Comparison of ENCODE assay signal across 25 cellular contexts in genomic region chr1:241950390-241950789, GRCh38. TPM values are rescaled to one million over a fixed set of nuclear protein-coding genes. Genes with fewer than 3 reads are reported as not detected.
DNase-seq lines count a peak whose midpoint lies in the region; ATAC-seq and TF ChIP-seq lines count a peak whose summit lies in the region.
"Had no signal": no experiment of that assay in that cellular context is flagged by ENCODE, and none has a peak within 500 bp of the region (broad histone marks: within the 10 kb centered on the region; RNA-seq: fewer than 3 reads in every experiment).

No MANE protein-coding gene starts in this region.

- H2AK5ac ChIP-seq in mesenchymal stem cell (ENCODE audit: low read length, severe bottlenecking) (no peak overlapping the region), H9 (ENCODE audit: insufficient read length, low read length) (no peak overlapping the region), neuronal stem cell (ENCODE audit: low read depth, low read length) (no peak overlapping the region)

- intact Hi-C loops in mammary epithelial cell (cut with micrococcal nuclease): no loop called here

- H3K18ac ChIP-seq in mesenchymal stem cell (ENCODE audit: low read depth in 1 of 2, low read length in 2 of 2) (no peak overlapping the region), H9 (ENCODE audit: insufficient read length, low read depth, low read length) (no peak overlapping the region), neuronal stem cell (ENCODE audit: low read length) (no peak overlapping the region)

- H2BK12ac ChIP-seq in mesenchymal stem cell (ENCODE audit: low read length in 2 of 2) (no peak overlapping the region), H9 (ENCODE audit: insufficient read length, low read depth, low read length) (no peak overlapping the region), neuronal stem cell (ENCODE audit: low read length) (no peak overlapping the region)

- WGBS in mammary epithelial cell (ENCODE audit: low coverage, missing lambda C conversion rate): 18% methylated on average over 5 of the region's 5 CpGs
- WGBS in mesenchymal stem cell: 87% methylated on average over 4 of the region's 5 CpGs
- no CpG with 5 or more reads among the region's 5 CpGs for WGBS in H9 (ENCODE audit: extremely low coverage, insufficient read length, low lambda C conversion rate)
- no CpG with 5 or more reads among the region's 5 CpGs for WGBS in neuronal stem cell (ENCODE audit: extremely low coverage in 2 of 2, insufficient read length in 2 of 2, insufficient replicate concordance in 1 of 2), 2 donors

- no peak overlapping the region for H3K9ac ChIP-seq in mammary epithelial cell (ENCODE audit: insufficient read depth, low read length)
- H3K9ac ChIP-seq in mesenchymal stem cell (ENCODE audit: low read length): peak overlapping the region; percentile 45
- no peak overlapping the region for H3K9ac ChIP-seq in H9 (ENCODE audit: extremely low read depth, insufficient read length, low read length)
- H3K9ac ChIP-seq in neuronal stem cell (ENCODE audit: low read depth, low read length, poor library complexity): no peak overlapping the region
- H3K9ac ChIP-seq: BLaER1 treated with 17β-estradiol and CSF1 and Interleukin-3, amounts not matched to agents 10 nM and 100 nM had no signal

- H3K27me3 ChIP-seq in BJ (ENCODE audit: control insufficient read depth, insufficient read depth, low read length) (no peaks in the 10 kb centered on the region), MG63 (no peaks in the 10 kb centered on the region), mammary epithelial cell (ENCODE audit: insufficient read depth, low read length) (no peaks in the 10 kb centered on the region), mesenchymal stem cell (ENCODE audit: control insufficient read depth in 1 of 2, insufficient read depth in 1 of 2, low read length in 2 of 2) (no peaks in the 10 kb centered on the region), H9 (ENCODE audit: insufficient read depth, low read length) (no peaks in the 10 kb centered on the region), neuronal stem cell (ENCODE audit: control insufficient read depth in 3 of 3, insufficient read depth in 3 of 3, low read depth in 1 of 3, low read length in 3 of 3) (no peaks in the 10 kb centered on the region)
- H3K27me3 ChIP-seq: BLaER1 treated with 17β-estradiol and CSF1 and Interleukin-3, amounts not matched to agents 10 nM and 100 nM; ovary had no signal

- no peak overlapping the region for H4K5ac ChIP-seq in H9 (ENCODE audit: insufficient read length, low read depth, low read length)

- no peak overlapping the region for H3T11ph ChIP-seq in H9 (ENCODE audit: low read length)

- H3K9me3 Mint-ChIP-seq in H9: no peaks in the 10 kb centered on the region
- H3K9me3 Mint-ChIP-seq: dendritic cell treated with granulocyte-macrophage colony-stimulating factor and Interleukin-4, amounts not matched to agents 40 ng/mL and 50 ng/mL, for 4 days; naive B cell; WTC11 had no signal

- H3K27ac ChIP-seq in mammary epithelial cell (ENCODE audit: insufficient read depth, low read depth, low read length) (no peak overlapping the region), mesenchymal stem cell (ENCODE audit: low read length, poor library complexity, severe bottlenecking) (no peak overlapping the region), H9 (ENCODE audit: insufficient read length, low read depth, low read length) (no peak overlapping the region), neuronal stem cell (replicated peaks; ENCODE audit: low read length) (no peak overlapping the region)
- H3K27ac ChIP-seq: BLaER1 treated with 17β-estradiol and CSF1 and Interleukin-3, amounts not matched to agents 10 nM and 100 nM; heart right ventricle; ovary had no signal

- H3K4me3 ChIP-seq in BJ (ENCODE audit: low read depth, low read length): no peak overlapping the region
- H3K4me3 ChIP-seq in MG63: no peak overlapping the region
- no peak overlapping the region for H3K4me3 ChIP-seq in mammary epithelial cell (replicated peaks in 1 of 3; ENCODE audit: insufficient read depth in 1 of 3, low read depth in 2 of 3, low read length in 3 of 3)
- H3K4me3 ChIP-seq in mesenchymal stem cell (ENCODE audit: insufficient read depth in 1 of 2, low read depth in 1 of 2, low read length in 2 of 2): no peak overlapping the region
- no peak overlapping the region for H3K4me3 ChIP-seq in neuronal stem cell (ENCODE audit: low read length in 2 of 2)
- H3K4me3 ChIP-seq: BLaER1 treated with 17β-estradiol and CSF1 and Interleukin-3, amounts not matched to agents 10 nM and 100 nM; heart right ventricle; lung; ovary had no signal

- no peak overlapping the region for H3K4me3 Mint-ChIP-seq in H9
- H3K4me3 Mint-ChIP-seq: activated CD8-positive, alpha-beta T cell treated with anti-CD3 and anti-CD28 coated beads, Interleukin-2, amount 10 ng/mL, durations not matched to agents 7 days and 5 days; activated naive CD8-positive, alpha-beta T cell; dendritic cell treated with granulocyte-macrophage colony-stimulating factor and Interleukin-4, amounts not matched to agents 40 ng/mL and 50 ng/mL, for 4 days; naive B cell; T-helper 17 cell; WTC11 had no signal

- no peak overlapping the region for H4K8ac ChIP-seq in mesenchymal stem cell (ENCODE audit: low read length)
- no peak overlapping the region for H4K8ac ChIP-seq in H9 (replicated peaks; ENCODE audit: insufficient read length, low read depth, low read length)
- H4K8ac ChIP-seq in neuronal stem cell (ENCODE audit: low read depth, low read length): no peak overlapping the region

- in situ Hi-C loops in mammary epithelial cell (cut with MboI; ENCODE audit: low sequenced_read_pairs in 2 of 2): no loop called here

- no peak overlapping the region for H2BK15ac ChIP-seq in mesenchymal stem cell (ENCODE audit: low read depth, poor library complexity, severe bottlenecking)
- no peak overlapping the region for H2BK15ac ChIP-seq in H9 (ENCODE audit: low read depth, low read length)
- no peak overlapping the region for H2BK15ac ChIP-seq in neuronal stem cell (ENCODE audit: low read length)

- H3K9me3 ChIP-seq in MG63: no peaks in the 10 kb centered on the region
- H3K9me3 ChIP-seq in mammary epithelial cell (replicated peaks; ENCODE audit: insufficient read depth, low read length): no peaks in the 10 kb centered on the region
- H3K9me3 ChIP-seq in mesenchymal stem cell (ENCODE audit: control insufficient read depth, low read length): no peaks in the 10 kb centered on the region
- H3K9me3 ChIP-seq in H9 (ENCODE audit: control insufficient read depth, low read depth, low read length): no peaks in the 10 kb centered on the region
- H3K9me3 ChIP-seq in neuronal stem cell (replicated peaks in 1 of 2; ENCODE audit: control insufficient read depth in 2 of 2, insufficient read depth in 1 of 2, low read depth in 1 of 2, low read length in 2 of 2): no peaks in the 10 kb centered on the region
- H3K9me3 ChIP-seq: BLaER1 treated with 17β-estradiol and CSF1 and Interleukin-3, amounts not matched to agents 10 nM and 100 nM; heart right ventricle; ovary had no signal

- H3K79me1 ChIP-seq in mesenchymal stem cell (replicated peaks; ENCODE audit: low read length, poor library complexity, severe bottlenecking): no peaks in the 10 kb centered on the region
- H3K79me1 ChIP-seq in H9 (ENCODE audit: insufficient read depth, low read depth, low read length, poor library complexity, severe bottlenecking): no peaks in the 10 kb centered on the region
- H3K79me1 ChIP-seq in neuronal stem cell (ENCODE audit: low read depth, low read length): no peaks in the 10 kb centered on the region

- no peak overlapping the region for H3K27ac Mint-ChIP-seq in H9
- H3K27ac Mint-ChIP-seq: activated CD8-positive, alpha-beta T cell treated with anti-CD3 and anti-CD28 coated beads, Interleukin-2, amount 10 ng/mL, durations not matched to agents 7 days and 5 days; activated naive CD8-positive, alpha-beta T cell; dendritic cell treated with granulocyte-macrophage colony-stimulating factor and Interleukin-4, amounts not matched to agents 40 ng/mL and 50 ng/mL, for 4 days; naive B cell; T-helper 17 cell; WTC11 had no signal

- no peak for TF ChIP-seq CTCF in BJ (IDR thresholded peaks at IDR 0.05; ENCODE audit: insufficient read depth, low read depth, low read length)
- TF ChIP-seq CTCF in mammary epithelial cell (conservative IDR thresholded peaks at IDR 0.05 in 1 of 2, IDR thresholded peaks at IDR 0.05 in 1 of 2; ENCODE audit: extremely low read depth in 1 of 2, insufficient read depth in 1 of 2, low read depth in 1 of 2, low read length in 2 of 2): no peak
- TF ChIP-seq CTCF in H9 (conservative IDR thresholded peaks at IDR 0.05): no peak

- H3K23me2 ChIP-seq in H9 (ENCODE audit: insufficient read length, low read depth, low read length, poor library complexity, severe bottlenecking): no peaks in the 10 kb centered on the region

- H3K4me1 ChIP-seq in mammary epithelial cell (ENCODE audit: insufficient read depth, low read length): no peaks in the 10 kb centered on the region
- no peaks in the 10 kb centered on the region for H3K4me1 ChIP-seq in mesenchymal stem cell (ENCODE audit: control insufficient read depth, insufficient read depth, low read depth, low read length)
- no peaks in the 10 kb centered on the region for H3K4me1 ChIP-seq in H9 (ENCODE audit: insufficient read depth, low read length)
- H3K4me1 ChIP-seq in neuronal stem cell (ENCODE audit: control insufficient read depth in 2 of 2, insufficient read depth in 1 of 2, low read depth in 1 of 2, low read length in 2 of 2): no peaks in the 10 kb centered on the region
- H3K4me1 ChIP-seq: BLaER1 treated with 17β-estradiol and CSF1 and Interleukin-3, amounts not matched to agents 10 nM and 100 nM; heart right ventricle had no signal

- no peak for ATAC-seq in HG03025 (IDR thresholded peaks at IDR 0.05; ENCODE audit: low FRiP score, unreplicated experiment)
- ATAC-seq: activated CD8-positive, alpha-beta T cell treated with anti-CD3 and anti-CD28 coated beads, Interleukin-2, amount 10 ng/mL, durations not matched to agents 7 days and 5 days; heart right ventricle; T-helper 17 cell; WTC11 had no signal

- no peaks in the 10 kb centered on the region for H3K36me3 ChIP-seq in BJ (ENCODE audit: control insufficient read depth, insufficient read depth, low read length)
- no peaks in the 10 kb centered on the region for H3K36me3 ChIP-seq in MG63
- H3K36me3 ChIP-seq in mammary epithelial cell (ENCODE audit: insufficient read depth, low read length): no peaks in the 10 kb centered on the region
- H3K36me3 ChIP-seq in mesenchymal stem cell (ENCODE audit: control insufficient read depth in 1 of 2, insufficient read depth in 2 of 2, low read depth in 1 of 2, low read length in 2 of 2): no peaks in the 10 kb centered on the region
- no peaks in the 10 kb centered on the region for H3K36me3 ChIP-seq in neuronal stem cell (replicated peaks in 1 of 2; ENCODE audit: control insufficient read depth in 2 of 2, insufficient read depth in 2 of 2, low read length in 2 of 2)
- H3K36me3 ChIP-seq: BLaER1 treated with 17β-estradiol and CSF1 and Interleukin-3, amounts not matched to agents 10 nM and 100 nM; heart right ventricle; ovary had no signal

- H4K20me1 ChIP-seq in mammary epithelial cell (ENCODE audit: insufficient read depth, low read length): no peaks in the 10 kb centered on the region
- H4K20me1 ChIP-seq in H9 (ENCODE audit: control insufficient read depth, insufficient read depth, insufficient read length): no peaks in the 10 kb centered on the region
- H4K20me1 ChIP-seq: BLaER1 treated with 17β-estradiol and CSF1 and Interleukin-3, amounts not matched to agents 10 nM and 100 nM had no signal

- no peak overlapping the region for H4K91ac ChIP-seq in mesenchymal stem cell (ENCODE audit: low read length)
- no peak overlapping the region for H4K91ac ChIP-seq in H9 (ENCODE audit: insufficient read length, low read depth, low read length)
- no peak overlapping the region for H4K91ac ChIP-seq in neuronal stem cell (ENCODE audit: low read depth, low read length, poor library complexity)

- H3K23ac ChIP-seq in mesenchymal stem cell (ENCODE audit: low read length in 2 of 2): no peak overlapping the region
- H3K23ac ChIP-seq in H9 (ENCODE audit: insufficient read length, low read depth, low read length): no peak overlapping the region
- H3K23ac ChIP-seq in neuronal stem cell (ENCODE audit: low read depth, low read length, poor library complexity): no peak overlapping the region

- dilution Hi-C loops in mammary epithelial cell (cut with HindIII; ENCODE audit: low sequenced_read_pairs): no loop called here

- no TSS peak for BruUV-seq in mammary epithelial cell (replicated peaks; lab: Mats Ljungman, UMichigan)

- no peak overlapping the region for H3K4me2 ChIP-seq in mammary epithelial cell (ENCODE audit: insufficient read depth, low read depth, low read length)
- H3K4me2 ChIP-seq in mesenchymal stem cell (ENCODE audit: low read length, poor library complexity, severe bottlenecking): no peak overlapping the region
- no peak overlapping the region for H3K4me2 ChIP-seq in H9 (ENCODE audit: insufficient read depth, insufficient read length, low read length)
- H3K4me2 ChIP-seq in neuronal stem cell (ENCODE audit: insufficient read depth, low read length, poor library complexity, severe bottlenecking): no peak overlapping the region
- H3K4me2 ChIP-seq: BLaER1 treated with 17β-estradiol and CSF1 and Interleukin-3, amounts not matched to agents 10 nM and 100 nM had no signal

- H3K79me2 ChIP-seq in mammary epithelial cell (ENCODE audit: insufficient read depth, low read length): no peaks in the 10 kb centered on the region
- no peaks in the 10 kb centered on the region for H3K79me2 ChIP-seq in H9 (ENCODE audit: insufficient read depth, low read length)

- DNase-seq in BJ (ENCODE audit: low read depth): peak; percentile 62
- DNase-seq in MG63: peak; percentile 83
- peak; percentile 50 for DNase-seq in mammary epithelial cell
- DNase-seq in mesenchymal stem cell: no peak
- DNase-seq in stimulated activated naive CD4-positive, alpha-beta T cell (lab: John Stamatoyannopoulos, UW): no peak
- no peak for DNase-seq in H9
- DNase-seq in neuronal stem cell (ENCODE audit: low spot score): no peak
- DNase-seq: activated CD8-positive, alpha-beta T cell treated with anti-CD3 and anti-CD28 coated beads, Interleukin-2, amount 10 ng/mL, durations not matched to agents 7 days and 5 days; heart right ventricle; naive B cell; NCI-H2029; NCI-H510A; ovary; SHP77; stimulated activated CD4-positive, alpha-beta T cell treated with anti-CD3 and anti-CD28 coated beads, Interleukin-2, amount 100 ng/mL, for 48 hours; T-helper 17 cell had no signal

- H3K4me1 Mint-ChIP-seq in H9: peaks cover 0 to 3% of the 10 kb centered on the region in 2 experiments; a peak in 2 of 4 replicates
- H3K4me1 Mint-ChIP-seq: naive B cell, T-helper 17 cell, WTC11 had no signal

- H3K14ac ChIP-seq in mesenchymal stem cell (ENCODE audit: low read length in 2 of 2) (no peak overlapping the region), H9 (ENCODE audit: insufficient read depth, low read length) (no peak overlapping the region), neuronal stem cell (ENCODE audit: low read length) (no peak overlapping the region)

- H3K27me3 Mint-ChIP-seq in H9 (ENCODE audit: low read depth): no peaks in the 10 kb centered on the region

- H2AFZ ChIP-seq in mammary epithelial cell (ENCODE audit: low read depth, low read length) (no peak overlapping the region), mesenchymal stem cell (ENCODE audit: low read depth, low read length) (no peak overlapping the region), H9 (ENCODE audit: low read length) (no peak overlapping the region), neuronal stem cell (ENCODE audit: low read length) (no peak overlapping the region)

- H2BK120ac ChIP-seq in mesenchymal stem cell (ENCODE audit: low read depth, low read length): no peak overlapping the region
- no peak overlapping the region for H2BK120ac ChIP-seq in H9 (ENCODE audit: low read depth, low read length, poor library complexity, severe bottlenecking)
- H2BK120ac ChIP-seq in neuronal stem cell (ENCODE audit: low read depth, low read length): no peak overlapping the region

- no peak overlapping the region for H2BK20ac ChIP-seq in H9 (ENCODE audit: low read depth, low read length, poor library complexity, severe bottlenecking)

- no peak overlapping the region for H3K4ac ChIP-seq in mesenchymal stem cell (ENCODE audit: low read depth in 1 of 2, low read length in 2 of 2)
- no peak overlapping the region for H3K4ac ChIP-seq in H9 (ENCODE audit: low read depth, low read length)
- H3K4ac ChIP-seq in neuronal stem cell (ENCODE audit: low read length): no peak overlapping the region

- no peak overlapping the region for H2BK5ac ChIP-seq in mesenchymal stem cell (ENCODE audit: low read depth, low read length, poor library complexity, severe bottlenecking)
- H2BK5ac ChIP-seq in H9 (ENCODE audit: insufficient read length, low read length): no peak overlapping the region
- H2BK5ac ChIP-seq in neuronal stem cell (ENCODE audit: low read length): no peak overlapping the region

- H3K56ac ChIP-seq in H9 (ENCODE audit: insufficient read length, low read depth, low read length): no peak overlapping the region

- H3K36me3 Mint-ChIP-seq in H9 (ENCODE audit: insufficient read depth in 1 of 3, low read depth in 3 of 3): no peaks in the 10 kb centered on the region
- H3K36me3 Mint-ChIP-seq: activated naive CD8-positive, alpha-beta T cell; naive B cell; WTC11 had no signal

- POLR2A ChIA-PET in BJ (lab: Charles Lee): interaction anchor here (0.5 kb wide), 1 partner anchor 64 kb away, joined by 3 read pairs; no protein-coding TSS in a partner anchor

- CTCF ChIA-PET in BJ (lab: Yijun Ruan, JAX): interaction anchor here (1.4 kb wide), 2 partner anchors 9 to 48 kb away, joined by 3 read pairs; partner anchors contain the start of gene MAP1LC3C
- CTCF ChIA-PET in mammary epithelial cell (lab: Charles Lee; ENCODE audit: low non-redundant PET): no interaction called here

RNA-seq across cellular contexts. Expression of gene BECN2, which starts 7.2 kb away (rescaled TPM):
- not detected in 2 replicates for polyA plus RNA-seq in BJ (2011; rRNA removed)
- not detected in 2 replicates for polyA minus RNA-seq in BJ (2011; rRNA and poly(A)+ RNA removed)
- not detected in 2 replicates for total RNA-seq in MG63 (2014; rRNA removed; shearing (Covaris generic); ENCODE audit: low replicate concordance)
- not detected for total RNA-seq in mammary epithelial cell
- not detected for polyA plus RNA-seq in mammary epithelial cell
- not detected for polyA minus RNA-seq in mammary epithelial cell
- polyA plus RNA-seq in mesenchymal stem cell (2013, experiment 1 of 2): not detected
- not detected for polyA plus RNA-seq in mesenchymal stem cell (2013, experiment 2 of 2)
- total RNA-seq in H9 (2021): not detected in 2 replicates
- not detected for polyA plus RNA-seq in neuronal stem cell (2013, experiment 1 of 2)
- not detected for polyA plus RNA-seq in neuronal stem cell (2013, experiment 2 of 2)
- total RNA-seq: activated CD8-positive, alpha-beta T cell treated with anti-CD3 and anti-CD28 coated beads, Interleukin-2, amount 10 ng/mL, durations not matched to agents 7 days and 5 days; epithelial cell of proximal tubule; heart right ventricle; lung; ovary; skeletal muscle tissue; subcutaneous adipose tissue; T-helper 17 cell; WTC11 had no signal
- polyA plus RNA-seq: heart right ventricle, lung, ovary had no signal

RNA-seq across cellular contexts. Expression of gene MAP1LC3C, which starts 48.5 kb away (rescaled TPM):
- polyA plus RNA-seq in BJ (2011; rRNA removed): 0.10 and 0.23 TPM in 2 replicates
- polyA minus RNA-seq in BJ (2011; rRNA and poly(A)+ RNA removed): 0.14 TPM in 1 of 2 replicates, not detected in the other
- 2.2 and 3.3 TPM in 2 replicates for total RNA-seq in MG63 (2014; rRNA removed; shearing (Covaris generic); ENCODE audit: low replicate concordance)
- total RNA-seq in mammary epithelial cell: not detected
- not detected for polyA plus RNA-seq in mammary epithelial cell
- polyA minus RNA-seq in mammary epithelial cell: not detected
- polyA plus RNA-seq in mesenchymal stem cell (2013, experiment 1 of 2): not detected
- polyA plus RNA-seq in mesenchymal stem cell (2013, experiment 2 of 2): 0.04 TPM
- total RNA-seq in H9 (2021): 3.5 and 3.6 TPM in 2 replicates
- polyA plus RNA-seq in neuronal stem cell (2013, experiment 1 of 2): 0.24 TPM
- 0.29 TPM for polyA plus RNA-seq in neuronal stem cell (2013, experiment 2 of 2)
- total RNA-seq: activated CD8-positive, alpha-beta T cell treated with anti-CD3 and anti-CD28 coated beads, Interleukin-2, amount 10 ng/mL, durations not matched to agents 7 days and 5 days; T-helper 17 cell had no signal

Comparison
In these comparisons a context has a peak if more than half of its experiments do, and no peak if none do; other contexts are left out.
1. DNase-seq: peak in BJ (single experiment), MG63 (single experiment) and mammary epithelial cell (single experiment); none in mesenchymal stem cell (single experiment), stimulated activated naive CD4-positive, alpha-beta T cell (0 of 6), H9 (single experiment) and neuronal stem cell (single experiment).